8 cellular contexts compared by ENCODE assay signal in genomic region chr9:4985376-4986266, GRCh38. TPM values are rescaled to one million over a fixed set of nuclear protein-coding genes. Genes with fewer than 3 reads are reported as not detected.
A peak's percentile ranks its signal among the peaks of the same experiment; 100 is the strongest.
DNase-seq lines count a peak whose midpoint lies in the region; ATAC-seq and TF ChIP-seq lines count a peak whose summit lies in the region.

No MANE protein-coding gene starts in this region.

- TF ChIP-seq CTCF in testis (IDR thresholded peaks at IDR 0.05): no peak

- no peak for TF ChIP-seq POLR2A in testis (IDR thresholded peaks at IDR 0.05)

- H3K4me3 ChIP-seq in HAP-1: peak overlapping the region; percentile 52
- H3K4me3 ChIP-seq in testis: peak overlapping the region; percentile 78 to 82

- 0 to 1% methylated on average over 16 to 20 of the region's 44 CpGs for WGBS in testis, 2 donors

- H3K4me1 ChIP-seq in HAP-1: peaks cover 21% of the 10 kb centered on the region
- peaks cover 18% of the 10 kb centered on the region for H3K4me1 ChIP-seq in testis

- H3K36me3 Mint-ChIP-seq in activated CD8-positive, alpha-beta T cell treated with anti-CD3 and anti-CD28 coated beads, Interleukin-2, amount 10 ng/mL, durations not matched to agents 7 days and 5 days (ENCODE audit: low read depth): peaks cover 12% of the 10 kb centered on the region

- H3K27ac Mint-ChIP-seq in activated CD8-positive, alpha-beta T cell treated with anti-CD3 and anti-CD28 coated beads, Interleukin-2, amount 10 ng/mL, durations not matched to agents 7 days and 5 days: peak overlapping the region; percentile 97

- no peaks in the 10 kb centered on the region for H3K27me3 ChIP-seq in HAP-1 (ENCODE audit: low read depth)
- H3K27me3 ChIP-seq in testis: no peaks in the 10 kb centered on the region

- H3K9me3 ChIP-seq in HAP-1 (no peaks in the 10 kb centered on the region), testis (no peaks in the 10 kb centered on the region)

- H3K27ac ChIP-seq in epithelial cell of prostate: peak overlapping the region; percentile 94
- H3K27ac ChIP-seq in testis: peak overlapping the region; percentile 94 to 97

- no peaks in the 10 kb centered on the region for H3K27me3 Mint-ChIP-seq in activated CD8-positive, alpha-beta T cell treated with anti-CD3 and anti-CD28 coated beads, Interleukin-2, amount 10 ng/mL, durations not matched to agents 7 days and 5 days (ENCODE audit: low read depth)

- peaks cover 40% of the 10 kb centered on the region for H3K4me1 Mint-ChIP-seq in activated CD8-positive, alpha-beta T cell treated with anti-CD3 and anti-CD28 coated beads, Interleukin-2, amount 10 ng/mL, durations not matched to agents 7 days and 5 days (ENCODE audit: low read depth)

- DNase-seq in DMS79 treated with DMSO at 0.1 percent for 48 hours (lab: John Stamatoyannopoulos, UW): peak; percentile 36
- DNase-seq in HAP-1 (ENCODE audit: low spot score in 2 of 2): peak; percentile 78
- peak; percentile 34 for DNase-seq in NCI-H146 treated with DMSO at 0.1 percent for 48 hours (lab: John Stamatoyannopoulos, UW; ENCODE audit: unreplicated experiment)
- DNase-seq in activated CD8-positive, alpha-beta T cell treated with anti-CD3 and anti-CD28 coated beads, Interleukin-2, amount 10 ng/mL, durations not matched to agents 7 days and 5 days: peak; percentile 57
- DNase-seq in epithelial cell of prostate (ENCODE audit: low read depth, low spot score): no peak
- peak; percentile 16 for DNase-seq in middle frontal gyrus (ENCODE audit: extremely low spot score, low spot score)
- DNase-seq in testis: peak; percentile 61

- H3K36me3 ChIP-seq in HAP-1 (replicated peaks) (peaks cover 3% of the 10 kb centered on the region), testis (ENCODE audit: low read depth, missing control alignments) (no peaks in the 10 kb centered on the region)

- POLR2A ChIA-PET in activated CD8-positive, alpha-beta T cell treated with anti-CD3 and anti-CD28 coated beads, Interleukin-2, amount 10 ng/mL, durations not matched to agents 7 days and 5 days (lab: Charles Lee): interaction anchor here (0.6 to 2.7 kb wide), 19 partner anchors 11 to 643 kb away, joined by 3 to 58 read pairs (median 6); partner anchors contain the start of genes AK3, CD274, RCL1 and RIC1

- in situ Hi-C loops in HAP-1 (cut with MboI; ENCODE audit: low sequenced_read_pairs): loop anchor here (10.0 kb wide), 1 partner anchor 241 kb away; the partner anchor contains the start of gene AK3

- H3K4me3 Mint-ChIP-seq in activated CD8-positive, alpha-beta T cell treated with anti-CD3 and anti-CD28 coated beads, Interleukin-2, amount 10 ng/mL, durations not matched to agents 7 days and 5 days: peak overlapping the region; percentile 96

- no peaks in the 10 kb centered on the region for H3K9me3 Mint-ChIP-seq in activated CD8-positive, alpha-beta T cell treated with anti-CD3 and anti-CD28 coated beads, Interleukin-2, amount 10 ng/mL, durations not matched to agents 7 days and 5 days (ENCODE audit: insufficient read depth)

- no peak for ATAC-seq in activated CD8-positive, alpha-beta T cell treated with anti-CD3 and anti-CD28 coated beads, Interleukin-2, amount 10 ng/mL, durations not matched to agents 7 days and 5 days
- ATAC-seq in GM19324 (IDR thresholded peaks at IDR 0.05; ENCODE audit: low FRiP score, unreplicated experiment): no peak

- CTCF ChIA-PET in activated CD8-positive, alpha-beta T cell treated with anti-CD3 and anti-CD28 coated beads, Interleukin-2, amount 10 ng/mL, durations not matched to agents 7 days and 5 days (lab: Charles Lee): interaction anchor here (0.6 to 10.3 kb wide), 20 partner anchors 8 to 615 kb away, joined by 3 to 89 read pairs (median 4); partner anchors contain the start of genes AK3 and RCL1

- intact Hi-C loops in testis (cut with DNase I; ENCODE audit: low total_unique reads): loop anchor here (10.0 kb wide), 1 partner anchor 51 kb away; no protein-coding TSS in a partner anchor

RNA-seq across cellular contexts. Expression of gene JAK2, which starts 0.5 kb away (rescaled TPM):
- 10 to 100 TPM; 25.7 to 27.2 TPM for total RNA-seq in activated CD8-positive, alpha-beta T cell treated with anti-CD3 and anti-CD28 coated beads, Interleukin-2, amount 10 ng/mL, durations not matched to agents 7 days and 5 days
- total RNA-seq in testis: 10 to 100 TPM; 24.1 to 25.5 TPM
- 14.0 TPM for polyA plus RNA-seq in testis (ENCODE audit: insufficient read depth, low read depth, low replicate concordance)
